ENCODE assay signal across 22 cellular contexts in genomic region chr19:37845932-37846331, GRCh38.
"Had no signal": no experiment of that assay in that cellular context is flagged by ENCODE, and none has a peak within 500 bp of the region (broad histone marks: within the 10 kb centered on the region; RNA-seq: fewer than 3 reads in every experiment).

No MANE protein-coding gene starts in this region.

- H3K4me3 ChIP-seq: coronary artery, left lung, lung, pancreas, psoas muscle, right atrium auricular region, tibial artery had no signal

- H3K27me3 Mint-ChIP-seq: activated naive CD4-positive, alpha-beta T cell treated with anti-CD3 and anti-CD28 coated beads, Interleukin-2, amount 10 ng/mL, durations not matched to agents 7 days and 5 days; stimulated activated naive CD8-positive, alpha-beta T cell treated with anti-CD3 and anti-CD28 coated beads, Interleukin-15, Interleukin-2, amounts not matched to agents 100 ng/mL and 50 ng/mL, for 24 hours had no signal

- DNase-seq: activated CD4-positive, alpha-beta T cell treated with anti-CD3 and anti-CD28 coated beads for 4 hours; activated CD4-positive, alpha-beta T cell treated with anti-CD3 and anti-CD28 coated beads, Interleukin-2, amount 50 U/mL, for 48 hours; activated CD4-positive, CD25-positive, alpha-beta regulatory T cell; activated effector memory CD4-positive, alpha-beta T cell treated with Interleukin-2 at 50 U/mL for 16 hours; activated naive CD4-positive, alpha-beta T cell treated with anti-CD3 and anti-CD28 coated beads, Interleukin-2, amount 10 ng/mL, durations not matched to agents 7 days and 5 days; activated T-cell treated with anti-CD3 and anti-CD28 coated beads, Interleukin-2, amount 50 U/mL, for 72 hours; central memory CD4-positive, alpha-beta T cell; left lung; pancreas; psoas muscle; stimulated activated CD4-positive, alpha-beta T cell treated with anti-CD3 and anti-CD28 coated beads, Interleukin-4, amount 100 ng/mL, for 4 hours; substantia nigra; tibial artery had no signal

- ATAC-seq: activated T-cell treated with anti-CD3 and anti-CD28 coated beads, Interleukin-2, amount 50 U/mL, for 72 hours; left lung; pancreas; psoas muscle had no signal

- H3K27me3 ChIP-seq: left lung, neutrophil, pancreas, right atrium auricular region, tibial artery had no signal

- H3K9me3 Mint-ChIP-seq: stimulated activated naive CD8-positive, alpha-beta T cell treated with anti-CD3 and anti-CD28 coated beads, Interleukin-15, Interleukin-2, amounts not matched to agents 100 ng/mL and 50 ng/mL, for 24 hours had no signal

- H3K4me3 Mint-ChIP-seq: activated naive CD4-positive, alpha-beta T cell treated with anti-CD3 and anti-CD28 coated beads, Interleukin-2, amount 10 ng/mL, durations not matched to agents 7 days and 5 days; activated T-cell treated with anti-CD3 and anti-CD28 coated beads, Interleukin-2, amount 50 U/mL, for 72 hours; mesothelial cell of epicardium; nephron; stimulated activated naive CD8-positive, alpha-beta T cell treated with anti-CD3 and anti-CD28 coated beads, Interleukin-15, Interleukin-2, amounts not matched to agents 100 ng/mL and 50 ng/mL, for 24 hours; T-helper 1 cell treated with Interleukin-12 subunit alpha and Interleukin-12 subunit beta and Interleukin-4 antibody, amounts not matched to agents 30 μg/mL and 1 μg/mL, for 36 hours had no signal

- H3K27ac Mint-ChIP-seq: activated naive CD4-positive, alpha-beta T cell treated with anti-CD3 and anti-CD28 coated beads, Interleukin-2, amount 10 ng/mL, durations not matched to agents 7 days and 5 days; activated T-cell treated with anti-CD3 and anti-CD28 coated beads, Interleukin-2, amount 50 U/mL, for 72 hours; mesothelial cell of epicardium; nephron; stimulated activated naive CD8-positive, alpha-beta T cell treated with anti-CD3 and anti-CD28 coated beads, Interleukin-15, Interleukin-2, amounts not matched to agents 100 ng/mL and 50 ng/mL, for 24 hours; T-helper 1 cell treated with Interleukin-12 subunit alpha and Interleukin-12 subunit beta and Interleukin-4 antibody, amounts not matched to agents 30 μg/mL and 1 μg/mL, for 36 hours had no signal

- H3K4me1 ChIP-seq: left lung, pancreas, psoas muscle, right atrium auricular region, tibial artery had no signal

- H3K36me3 ChIP-seq: left lung, neutrophil, pancreas, right atrium auricular region, tibial artery had no signal

- H3K27ac ChIP-seq: coronary artery, epithelial cell of prostate, left lung, neutrophil, pancreas, psoas muscle, right atrium auricular region, tibial artery had no signal

- H3K9me3 ChIP-seq: neutrophil, pancreas, psoas muscle, right atrium auricular region, tibial artery had no signal

- H3K36me3 Mint-ChIP-seq: activated naive CD4-positive, alpha-beta T cell treated with anti-CD3 and anti-CD28 coated beads, Interleukin-2, amount 10 ng/mL, durations not matched to agents 7 days and 5 days; mesothelial cell of epicardium had no signal

- H3K4me1 Mint-ChIP-seq: activated naive CD4-positive, alpha-beta T cell treated with anti-CD3 and anti-CD28 coated beads, Interleukin-2, amount 10 ng/mL, durations not matched to agents 7 days and 5 days; mesothelial cell of epicardium; nephron had no signal
